In the genomic region with DNA sequence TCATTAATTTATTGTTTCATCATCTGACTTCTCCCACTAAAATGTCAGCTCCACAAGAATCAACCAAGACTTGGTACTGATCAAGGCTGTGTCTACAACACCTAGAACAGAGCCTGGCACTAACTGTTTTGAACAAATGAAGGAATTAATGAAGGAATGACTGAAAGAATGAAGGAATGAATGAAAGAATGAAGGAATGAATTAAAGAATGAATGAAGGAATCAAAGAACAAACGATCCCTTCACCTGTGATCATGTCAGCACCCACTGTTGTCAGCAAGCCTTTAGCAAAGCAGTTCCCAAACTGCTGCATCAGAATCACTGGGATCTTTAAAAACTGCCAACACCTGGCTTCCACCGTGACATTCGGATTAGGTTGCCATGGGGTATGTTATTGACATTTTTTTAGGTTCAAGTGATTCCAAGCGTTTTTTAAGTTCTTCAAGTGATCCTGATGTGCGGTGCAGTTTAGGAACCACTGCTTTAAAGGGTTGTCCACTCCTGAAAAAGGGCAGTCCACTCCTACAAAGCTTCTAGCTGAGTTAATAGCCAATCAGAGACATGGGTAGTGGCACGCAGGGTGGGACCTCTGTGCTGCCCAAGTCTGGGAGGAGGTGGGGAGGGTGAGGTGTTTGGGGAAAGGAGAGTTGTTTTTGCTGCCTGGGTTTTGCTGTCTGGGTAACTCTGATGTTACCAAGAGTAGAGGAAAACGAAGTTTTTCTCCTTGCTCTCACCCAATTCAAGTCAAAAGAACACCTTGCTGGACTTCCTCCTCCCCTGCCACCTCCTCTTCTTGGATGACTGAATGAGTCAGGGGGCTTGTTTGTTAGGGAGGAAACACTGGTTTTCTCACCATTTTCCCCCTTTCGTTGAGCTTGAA, we compare ENCODE assay signal across 31 cellular contexts.
"Had no signal": no experiment of that assay in that cellular context is flagged by ENCODE, and none has a peak within 500 bp of the region (broad histone marks: within the 10 kb centered on the region; RNA-seq: fewer than 3 reads in every experiment).

No MANE protein-coding gene starts in this region.

- H3K4me3 ChIP-seq: adrenal gland, body of pancreas, breast epithelium had no signal

- H3K4me3 Mint-ChIP-seq: activated CD8-positive, alpha-beta memory T cell treated with anti-CD3 and anti-CD28 coated beads, Interleukin-2, amount 10 ng/mL, durations not matched to agents 7 days and 5 days; activated naive CD4-positive, alpha-beta T cell treated with anti-CD3 and anti-CD28 coated beads, Interleukin-2, amount 50 U/mL, for 24 hours; T-cell; T-helper 17 cell had no signal

- ATAC-seq: activated CD8-positive, alpha-beta memory T cell treated with anti-CD3 and anti-CD28 coated beads, Interleukin-2, amount 10 ng/mL, durations not matched to agents 7 days and 5 days; body of pancreas; Right ventricle myocardium inferior; SK-N-SH treated with all-trans-retinoic acid at 6 μM for 48 hours; T-cell; T-helper 17 cell had no signal

- H3K36me3 Mint-ChIP-seq: activated CD8-positive, alpha-beta memory T cell treated with anti-CD3 and anti-CD28 coated beads, Interleukin-2, amount 10 ng/mL, durations not matched to agents 7 days and 5 days; activated naive CD4-positive, alpha-beta T cell treated with anti-CD3 and anti-CD28 coated beads, Interleukin-2, amount 50 U/mL, for 24 hours; T-cell had no signal

- H3K4me1 ChIP-seq: adrenal gland, breast epithelium had no signal

- H3K27me3 ChIP-seq: body of pancreas, breast epithelium had no signal

- H3K27ac ChIP-seq: adrenal gland, breast epithelium, RWPE1, WERI-Rb-1 had no signal

- H3K27me3 Mint-ChIP-seq: activated CD8-positive, alpha-beta memory T cell treated with anti-CD3 and anti-CD28 coated beads, Interleukin-2, amount 10 ng/mL, durations not matched to agents 7 days and 5 days; activated naive CD4-positive, alpha-beta T cell treated with anti-CD3 and anti-CD28 coated beads, Interleukin-2, amount 50 U/mL, for 24 hours; T-cell had no signal

- H3K9me3 ChIP-seq: adrenal gland, body of pancreas, breast epithelium had no signal

- H3K4me1 Mint-ChIP-seq: activated CD8-positive, alpha-beta memory T cell treated with anti-CD3 and anti-CD28 coated beads, Interleukin-2, amount 10 ng/mL, durations not matched to agents 7 days and 5 days; activated naive CD4-positive, alpha-beta T cell treated with anti-CD3 and anti-CD28 coated beads, Interleukin-2, amount 50 U/mL, for 24 hours; T-cell; T-helper 17 cell had no signal

- H3K36me3 ChIP-seq: adrenal gland, breast epithelium, WERI-Rb-1 had no signal

- DNase-seq: activated CD4-positive, alpha-beta T cell treated with anti-CD3 and anti-CD28 coated beads for 1 hour; activated CD4-positive, alpha-beta T cell treated with anti-CD3 and anti-CD28 coated beads for 48 hours; activated CD4-positive, CD25-positive, alpha-beta regulatory T cell; activated CD8-positive, alpha-beta memory T cell treated with anti-CD3 and anti-CD28 coated beads for 24 hours; activated CD8-positive, alpha-beta memory T cell treated with anti-CD3 and anti-CD28 coated beads, Interleukin-2, amount 10 ng/mL, durations not matched to agents 7 days and 5 days; activated CD8-positive, alpha-beta memory T cell treated with anti-CD3 and anti-CD28 coated beads, Interleukin-2, amount 50 U/mL, for 48 hours; activated effector memory CD4-positive, alpha-beta T cell treated with anti-CD3 and anti-CD28 coated beads, Interleukin-2, amount 50 U/mL, for 16 hours; activated naive CD4-positive, alpha-beta T cell; activated T-cell treated with anti-CD3 and anti-CD28 coated beads, Interleukin-2, amount 50 U/mL, for 48 hours; adrenal gland; body of pancreas; NCI-H1092 treated with DMSO at 0.1 percent for 48 hours; NCI-H1417; NCI-H146; NCI-H187; NCI-H2029 treated with DMSO at 0.1 percent for 48 hours; NCI-H2107; NCI-H2171; NCI-H510A; NCI-H526; NCI-H748 treated with DMSO at 0.1 percent for 48 hours; NK-92 treated with Interleukin-12 subunit alpha and Interleukin-12 subunit beta, amount 100 ng/mL, for 24 hours; SIG-M5; T-cell; T-helper 17 cell; WERI-Rb-1 had no signal

- H3K27ac Mint-ChIP-seq: activated CD8-positive, alpha-beta memory T cell treated with anti-CD3 and anti-CD28 coated beads, Interleukin-2, amount 10 ng/mL, durations not matched to agents 7 days and 5 days; activated naive CD4-positive, alpha-beta T cell treated with anti-CD3 and anti-CD28 coated beads, Interleukin-2, amount 50 U/mL, for 24 hours; T-cell; T-helper 17 cell had no signal

- H3K9me3 Mint-ChIP-seq: activated naive CD4-positive, alpha-beta T cell treated with anti-CD3 and anti-CD28 coated beads, Interleukin-2, amount 50 U/mL, for 24 hours; T-cell had no signal
